ENCODE assay signal across 2 cellular contexts in genomic region chr3:112735927-112736326, GRCh38.
TF ChIP-seq lines count a peak whose summit lies in the region.

No MANE protein-coding gene starts in this region.

TF ChIP-seq in SK-N-SH, 30 proteins besides CTCF, POLR2A, EP300 and RAD21 (continued from another document):
- TF ChIP-seq GABPA (IDR thresholded peaks at IDR 0.05; ENCODE audit: low read depth) (no peak), NFIC (IDR thresholded peaks at IDR 0.05; ENCODE audit: borderline replicate concordance) (no peak)

TF ChIP-seq in SK-N-SH treated with all-trans-retinoic acid at 6 μM for 48 hours, 23 proteins besides CTCF, POLR2A, EP300 and RAD21 (continued from another document):
- TF ChIP-seq TSHZ2 (CRISPR knock-in tag; IDR thresholded peaks at IDR 0.05) (no peak), ZNF8 (CRISPR knock-in tag; IDR thresholded peaks at IDR 0.05) (no peak), ZFP30 (CRISPR knock-in tag; IDR thresholded peaks at IDR 0.05) (no peak), BACH2 (CRISPR knock-in tag; IDR thresholded peaks at IDR 0.05; ENCODE audit: borderline replicate concordance) (no peak), ISL1 (CRISPR knock-in tag; IDR thresholded peaks at IDR 0.05) (no peak), ESRRG (CRISPR knock-in tag; IDR thresholded peaks at IDR 0.05) (no peak), RARB (CRISPR knock-in tag; IDR thresholded peaks at IDR 0.05) (no peak), POU6F1 (CRISPR knock-in tag; IDR thresholded peaks at IDR 0.05; ENCODE audit: borderline replicate concordance, low read depth) (no peak), PPARA (CRISPR knock-in tag; IDR thresholded peaks at IDR 0.05; ENCODE audit: borderline replicate concordance) (no peak), SNAI2 (CRISPR knock-in tag; IDR thresholded peaks at IDR 0.05) (no peak)
TF ChIP-seq in SK-N-SH treated with all-trans-retinoic acid at 6 μM for 48 hours: peak in this region for 0.
